ENCODE assay signal across 24 cellular contexts in the genomic region with DNA sequence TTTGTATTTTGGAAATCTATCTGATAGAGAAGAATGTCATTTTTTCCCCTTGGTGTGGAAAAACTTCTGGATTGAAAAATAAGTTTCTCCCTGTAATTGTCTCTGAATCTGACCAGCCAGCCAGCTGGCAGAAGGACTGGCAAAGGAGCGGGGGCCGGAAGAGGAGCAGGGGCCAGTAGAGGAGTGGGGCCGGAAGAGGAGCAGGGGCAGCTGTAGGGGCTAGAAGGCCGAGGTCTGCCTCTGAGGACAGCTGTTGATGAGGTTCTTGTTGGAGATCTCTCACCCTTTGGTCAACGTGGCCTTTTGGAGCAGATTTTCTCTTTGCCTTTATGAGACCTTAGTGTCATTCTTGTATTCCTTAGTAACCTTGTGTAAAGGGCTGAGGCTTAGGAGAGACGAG.
DNase-seq lines count a peak whose midpoint lies in the region; ATAC-seq and TF ChIP-seq lines count a peak whose summit lies in the region.
"Had no signal": no experiment of that assay in that cellular context is flagged by ENCODE, and none has a peak within 500 bp of the region (broad histone marks: within the 10 kb centered on the region; RNA-seq: fewer than 3 reads in every experiment).

No MANE protein-coding gene starts in this region.

- ATAC-seq in thoracic aorta (ENCODE audit: insufficient number of reproducible peaks, low FRiP score, low read depth): no peak
- ATAC-seq: left cardiac atrium; sciatic nerve; stimulated activated naive B cell treated with anti-CD40 and anti-IgM and Interleukin-4, amounts not matched to agents 10 μg/mL and 1 μg/mL and 100 μg/mL, for 72 hours; T-cell had no signal

- DNase-seq in NCI-H1092 (lab: John Stamatoyannopoulos, UW): peak; percentile 60
- DNase-seq in NCI-H510A treated with DMSO at 0.1 percent for 48 hours (lab: John Stamatoyannopoulos, UW): peak; percentile 86
- DNase-seq in ecto neural progenitor cell (ENCODE audit: low spot score): peak; percentile 16
- no peak for DNase-seq in thoracic aorta (ENCODE audit: low spot score)
- no peak for DNase-seq in GM19238 (ENCODE audit: insufficient read length, low spot score)
- no peak for DNase-seq in NCI-H1694 treated with DMSO at 0.1 percent for 48 hours (lab: John Stamatoyannopoulos, UW)
- no peak for DNase-seq in HK-2 (ENCODE audit: unreplicated experiment)
- DNase-seq: activated CD4-positive, alpha-beta T cell treated with anti-CD3 and anti-CD28 coated beads, Interleukin-2, amount 50 U/mL, for 4 hours; activated naive CD4-positive, alpha-beta T cell treated with anti-CD3 and anti-CD28 coated beads, Interleukin-2, amount 50 U/mL, for 16 hours; amygdala; Caco-2; colonic mucosa; left cardiac atrium; mammary epithelial cell; NCI-H524; Peyer's patch; posterior cingulate gyrus; stimulated activated CD4-positive, alpha-beta T cell treated with anti-CD3 and anti-CD28 coated beads, Interleukin-15, amount 100 ng/mL, for 24 hours; stimulated activated naive B cell treated with anti-CD40 and anti-IgM and Interleukin-4, amounts not matched to agents 10 μg/mL and 1 μg/mL and 100 μg/mL, for 72 hours; T-cell; uterus had no signal

- H3K27ac ChIP-seq in thoracic aorta: peak overlapping the region; percentile 67 to 77
- H3K27ac ChIP-seq: colonic mucosa, Peyer's patch, SJSA1, suprapubic skin, uterus had no signal

- no peaks in the 10 kb centered on the region for H3K27me3 ChIP-seq in thoracic aorta (replicated peaks; ENCODE audit: insufficient read depth)
- H3K27me3 ChIP-seq: colonic mucosa, Peyer's patch, SJSA1, suprapubic skin, uterus had no signal

- no peaks in the 10 kb centered on the region for H3K9me3 ChIP-seq in thoracic aorta
- H3K9me3 ChIP-seq: Caco-2, colonic mucosa, Peyer's patch, SJSA1, suprapubic skin, uterus had no signal

- TF ChIP-seq CTCF in thoracic aorta (IDR thresholded peaks at IDR 0.05): no peak

- no peak overlapping the region for H3K4me3 ChIP-seq in thoracic aorta
- H3K4me3 ChIP-seq: colonic mucosa, Peyer's patch, SJSA1, suprapubic skin, uterus had no signal

- H3K4me1 ChIP-seq in thoracic aorta (ENCODE audit: control insufficient read depth in 1 of 2, low read depth in 2 of 2): peaks cover 36 to 79% of the 10 kb centered on the region in 2 donors
- H3K4me1 ChIP-seq: uterus had no signal

- no peaks in the 10 kb centered on the region for H3K36me3 ChIP-seq in thoracic aorta
- H3K36me3 ChIP-seq: colonic mucosa, Peyer's patch, suprapubic skin, uterus had no signal

Comparison
In these comparisons a context has a peak if more than half of its experiments do, and no peak if none do; other contexts are left out.
1. DNase-seq: peak in NCI-H1092 (single experiment), NCI-H510A treated with DMSO at 0.1 percent for 48 hours (single experiment) and ecto neural progenitor cell (single experiment); none in thoracic aorta (single experiment), GM19238 (single experiment), NCI-H1694 treated with DMSO at 0.1 percent for 48 hours (single experiment) and HK-2 (single experiment).